8 cellular contexts compared by ENCODE assay signal in the genomic region with DNA sequence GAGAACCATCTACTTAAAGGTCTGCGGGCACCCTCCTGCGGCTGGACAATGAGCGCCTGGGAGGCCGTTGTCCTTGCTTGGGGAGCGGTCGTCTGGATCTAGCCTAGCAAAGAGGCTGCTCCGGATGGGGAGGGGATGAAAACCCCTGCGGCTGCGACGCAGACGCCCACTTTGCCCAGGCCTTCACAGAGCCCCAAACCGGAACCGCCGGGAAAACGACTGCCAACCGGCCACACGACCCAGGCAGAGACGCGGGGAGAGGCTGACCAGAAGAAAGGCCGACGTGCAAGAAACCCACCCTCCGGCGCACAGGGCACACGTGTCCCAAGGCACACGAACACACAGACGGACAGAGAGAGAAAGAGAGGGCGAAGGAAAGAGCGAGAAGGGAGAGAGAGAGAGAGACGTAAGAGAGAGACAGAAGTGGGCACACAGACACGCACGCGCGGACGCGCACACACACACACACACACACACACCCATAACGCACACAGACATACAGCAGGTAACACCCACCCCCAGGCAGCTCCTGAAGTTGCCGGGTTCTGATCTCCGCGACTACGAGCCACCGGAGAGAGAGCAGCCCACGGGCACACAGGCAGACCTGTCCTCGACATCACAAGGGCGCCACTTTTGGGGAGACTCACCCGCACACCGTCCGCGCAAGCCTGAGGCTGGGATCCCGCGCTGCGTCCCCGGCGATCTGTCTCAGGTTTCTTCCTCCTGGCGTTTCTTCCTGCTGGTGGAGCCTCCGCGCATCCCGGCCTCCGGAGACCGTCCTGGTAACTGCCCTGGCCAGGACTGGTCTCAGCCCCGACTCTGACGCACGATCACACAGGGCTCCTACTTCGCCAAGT.
A peak's percentile ranks its signal among the peaks of the same experiment; 100 is the strongest.
DNase-seq lines count a peak whose midpoint lies in the region; ATAC-seq and TF ChIP-seq lines count a peak whose summit lies in the region.
"Not testable (repeated sequence)": the region's sequence is repeated elsewhere in the genome, so short reads cannot be mapped to it uniquely, and the experiment has no call there.

No MANE protein-coding gene starts in this region.

- not testable (repeated sequence) for TF ChIP-seq CTCF in AG04450 (IDR thresholded peaks at IDR 0.05; ENCODE audit: low read depth, low read length); HFFc6 (IDR thresholded peaks at IDR 0.05); activated B cell treated with CpG ODN at 0.5 μM for 24 hours (IDR thresholded peaks at IDR 0.05); coronary artery (IDR thresholded peaks at IDR 0.05); foreskin keratinocyte (conservative IDR thresholded peaks at IDR 0.05)

- not testable (repeated sequence) for H3K27me3 ChIP-seq in AG04450 (ENCODE audit: control insufficient read depth, insufficient read depth, low read length); foreskin keratinocyte

- H3K4me3 Mint-ChIP-seq in HFFc6 (peak overlapping the region; percentile 96), activated B cell treated with CpG ODN at 0.5 μM for 24 hours (peak overlapping the region; percentile 57), naive B cell (peak overlapping the region; percentile 47 to 91 (median 80))
- peak overlapping the region; percentile 54 for H3K4me3 Mint-ChIP-seq in activated naive CD4-positive, alpha-beta T cell treated with anti-CD3 and anti-CD28 coated beads, Interleukin-2, amount 50 U/mL, for 24 hours
- peak overlapping the region; percentile 69 for H3K4me3 Mint-ChIP-seq in stimulated activated memory B cell treated with anti-CD40 and anti-IgM and Interleukin-4, amounts not matched to agents 10 μg/mL and 1 μg/mL and 100 μg/mL, for 72 hours

- intact Hi-C loops in activated B cell treated with CpG ODN at 0.5 μM for 24 hours (cut with micrococcal nuclease), result not testable (repeated sequence)

- ATAC-seq in activated B cell treated with CpG ODN at 0.5 μM for 24 hours (ENCODE audit: low read depth); stimulated activated memory B cell treated with anti-CD40 and anti-IgM and Interleukin-4, amounts not matched to agents 10 μg/mL and 1 μg/mL and 100 μg/mL, for 72 hours: not testable (repeated sequence)
- ATAC-seq in foreskin keratinocyte (peak; percentile 57), naive B cell (ENCODE audit: low read depth in 2 of 2) (peak in 1 of 2 donors; percentile 30)

- CTCF ChIA-PET in AG04450 (lab: Charles Lee); activated B cell treated with CpG ODN at 0.5 μM for 24 hours (lab: Charles Lee): not testable (repeated sequence)

- not testable (repeated sequence) for H3K4me1 Mint-ChIP-seq in HFFc6 (ENCODE audit: low read depth); activated B cell treated with CpG ODN at 0.5 μM for 24 hours; activated naive CD4-positive, alpha-beta T cell treated with anti-CD3 and anti-CD28 coated beads, Interleukin-2, amount 50 U/mL, for 24 hours; naive B cell; stimulated activated memory B cell treated with anti-CD40 and anti-IgM and Interleukin-4, amounts not matched to agents 10 μg/mL and 1 μg/mL and 100 μg/mL, for 72 hours

- H3K36me3 Mint-ChIP-seq in HFFc6 (ENCODE audit: low read depth), result peaks cover 12% of the 10 kb centered on the region
- H3K36me3 Mint-ChIP-seq in activated B cell treated with CpG ODN at 0.5 μM for 24 hours (ENCODE audit: low read depth); activated naive CD4-positive, alpha-beta T cell treated with anti-CD3 and anti-CD28 coated beads, Interleukin-2, amount 50 U/mL, for 24 hours; stimulated activated memory B cell treated with anti-CD40 and anti-IgM and Interleukin-4, amounts not matched to agents 10 μg/mL and 1 μg/mL and 100 μg/mL, for 72 hours: not testable (repeated sequence)
- H3K36me3 Mint-ChIP-seq in naive B cell, result peaks cover 0 to 24% of the 10 kb centered on the region in 2 donors

- POLR2A ChIA-PET in AG04450 (lab: Yijun Ruan, JAX); activated B cell treated with CpG ODN at 0.5 μM for 24 hours (lab: Charles Lee): not testable (repeated sequence)

- H3K9me3 Mint-ChIP-seq in HFFc6, result peaks cover 20% of the 10 kb centered on the region
- peaks cover 16% of the 10 kb centered on the region for H3K9me3 Mint-ChIP-seq in activated B cell treated with CpG ODN at 0.5 μM for 24 hours
- H3K9me3 Mint-ChIP-seq in activated naive CD4-positive, alpha-beta T cell treated with anti-CD3 and anti-CD28 coated beads, Interleukin-2, amount 50 U/mL, for 24 hours, result not testable (repeated sequence)
- peaks cover 0 to 22% (median 16%) of the 10 kb centered on the region in 7 donors for H3K9me3 Mint-ChIP-seq in naive B cell
- H3K9me3 Mint-ChIP-seq in stimulated activated memory B cell treated with anti-CD40 and anti-IgM and Interleukin-4, amounts not matched to agents 10 μg/mL and 1 μg/mL and 100 μg/mL, for 72 hours, result peaks cover 13% of the 10 kb centered on the region

- H3K27me3 Mint-ChIP-seq in HFFc6 (ENCODE audit: insufficient read depth); activated B cell treated with CpG ODN at 0.5 μM for 24 hours; activated naive CD4-positive, alpha-beta T cell treated with anti-CD3 and anti-CD28 coated beads, Interleukin-2, amount 50 U/mL, for 24 hours; naive B cell; stimulated activated memory B cell treated with anti-CD40 and anti-IgM and Interleukin-4, amounts not matched to agents 10 μg/mL and 1 μg/mL and 100 μg/mL, for 72 hours: not testable (repeated sequence)

- H3K27ac Mint-ChIP-seq in HFFc6 (peak overlapping the region; percentile 92), naive B cell (peak overlapping the region in 5 of 6 donors; percentile 48 to 88 (median 78))
- H3K27ac Mint-ChIP-seq in activated B cell treated with CpG ODN at 0.5 μM for 24 hours, result not testable (repeated sequence)
- H3K27ac Mint-ChIP-seq in activated naive CD4-positive, alpha-beta T cell treated with anti-CD3 and anti-CD28 coated beads, Interleukin-2, amount 50 U/mL, for 24 hours, result peak overlapping the region; percentile 55
- peak overlapping the region; percentile 27 for H3K27ac Mint-ChIP-seq in stimulated activated memory B cell treated with anti-CD40 and anti-IgM and Interleukin-4, amounts not matched to agents 10 μg/mL and 1 μg/mL and 100 μg/mL, for 72 hours

- H3K4me3 ChIP-seq in AG04450 (ENCODE audit: low read depth, low read length) (peak overlapping the region; percentile 46), coronary artery (peak overlapping the region; percentile 36)

- H3K27ac ChIP-seq in AG04450 (ENCODE audit: low read depth, low read length); coronary artery; foreskin keratinocyte: not testable (repeated sequence)

- not testable (repeated sequence) for H3K4me1 ChIP-seq in foreskin keratinocyte

- DNase-seq in AG04450 (ENCODE audit: low read depth, low spot score); activated B cell treated with CpG ODN at 0.5 μM for 24 hours; coronary artery (ENCODE audit: low spot score): not testable (repeated sequence)
- peak; percentile 29 for DNase-seq in HFFc6
- peak in 1 of 2 donors; percentile 4 for DNase-seq in foreskin keratinocyte
- peak; percentile 11 for DNase-seq in naive B cell

- peaks cover 35% of the 10 kb centered on the region for H3K9me3 ChIP-seq in AG04450 (ENCODE audit: control insufficient read depth, insufficient read depth, low read length)
